Comparison of ENCODE assay signal across 8 cellular contexts in the genomic region with DNA sequence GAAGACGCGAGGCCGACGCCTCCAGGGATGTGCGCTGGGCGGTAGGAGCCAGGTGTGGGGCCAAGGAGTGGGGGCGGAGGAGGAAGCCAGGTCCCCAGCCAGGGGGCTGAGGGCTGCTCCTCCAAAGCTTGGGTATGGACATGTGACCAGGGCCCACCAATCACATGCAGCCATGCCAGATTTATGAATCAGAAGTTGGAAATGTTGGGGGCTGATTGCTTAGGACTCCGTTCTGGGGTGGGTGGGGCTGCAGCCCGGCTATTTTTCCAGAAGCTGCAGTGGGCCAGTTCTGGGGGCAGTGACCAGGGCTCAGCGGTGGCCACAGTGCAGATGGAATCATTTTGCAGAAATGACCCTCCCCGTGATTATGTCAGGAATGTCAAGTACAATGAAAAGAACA.
DNase-seq lines count a peak whose midpoint lies in the region; ATAC-seq, FAIRE-seq and TF ChIP-seq lines count a peak whose summit lies in the region.

No MANE protein-coding gene starts in this region.

- peak overlapping the region; percentile 80 for H3K27ac ChIP-seq in astrocyte (ENCODE audit: low read depth, low read length)
- peak overlapping the region; percentile 44 to 52 for H3K27ac ChIP-seq in liver (ENCODE audit: low read depth in 1 of 2, low read length in 2 of 2)
- H3K27ac ChIP-seq in CD4-positive, alpha-beta memory T cell (ENCODE audit: low read depth, low read length): no peak overlapping the region

- peak overlapping the region; percentile 63 for H3K4me2 ChIP-seq in astrocyte (ENCODE audit: low read length)

- TF ChIP-seq RAD21 in liver (IDR thresholded peaks at IDR 0.05): no peak

- peak overlapping the region; percentile 53 for H2AFZ ChIP-seq in astrocyte (ENCODE audit: low read depth, low read length)

- H3K4me1 ChIP-seq in astrocyte (ENCODE audit: insufficient read depth, low read length) (peaks cover 36% of the 10 kb centered on the region), liver (ENCODE audit: control insufficient read depth in 4 of 4, insufficient read depth in 4 of 4, low read length in 3 of 4) (peaks cover 4 to 14% (median 9%) of the 10 kb centered on the region in 4 donors)
- peaks cover 6% of the 10 kb centered on the region for H3K4me1 ChIP-seq in CD4-positive, alpha-beta memory T cell (ENCODE audit: insufficient read depth, low read length)

- no peak for ATAC-seq in natural killer cell treated with Interleukin-12 subunit alpha and Interleukin-12 subunit beta and Interleukin-15 and Interleukin-18, amount 100 ng/mL, for 72 hours
- no peak for ATAC-seq in natural killer cell
- ATAC-seq in GM18498 (IDR thresholded peaks at IDR 0.05; ENCODE audit: unreplicated experiment): no peak

- H3K27me3 ChIP-seq in astrocyte (ENCODE audit: insufficient read depth, low read length) (no peaks in the 10 kb centered on the region), liver (ENCODE audit: control insufficient read depth in 4 of 4, insufficient read depth in 4 of 4, low read length in 3 of 4) (no peaks in the 10 kb centered on the region)
- no peaks in the 10 kb centered on the region for H3K27me3 ChIP-seq in CD4-positive, alpha-beta memory T cell (ENCODE audit: insufficient read depth, low read length)

- intact Hi-C loops in natural killer cell (cut with micrococcal nuclease): no loop called here
- intact Hi-C loops in CD4-positive, alpha-beta memory T cell (cut with micrococcal nuclease): no loop called here

- FAIRE-seq in astrocyte (lab: Jason Lieb, UNC): no peak

- peaks cover 27 to 32% of the 10 kb centered on the region in 2 donors for H3K27me3 Mint-ChIP-seq in natural killer cell treated with Interleukin-12 subunit alpha and Interleukin-12 subunit beta and Interleukin-15 and Interleukin-18, amount 100 ng/mL, for 72 hours
- H3K27me3 Mint-ChIP-seq in natural killer cell (ENCODE audit: low read depth in 2 of 2) (peaks cover 41 to 54% of the 10 kb centered on the region in 2 donors), astrocyte (ENCODE audit: low read depth, unreplicated experiment) (peaks cover 9% of the 10 kb centered on the region)
- peaks cover 12% of the 10 kb centered on the region for H3K27me3 Mint-ChIP-seq in activated naive CD8-positive, alpha-beta T cell treated with anti-CD3 and anti-CD28 coated beads for 36 hours
- H3K27me3 Mint-ChIP-seq in CD4-positive, alpha-beta memory T cell: peaks cover 0 to 7% of the 10 kb centered on the region in 2 donors

- H3K9me3 ChIP-seq in astrocyte (ENCODE audit: insufficient read depth, low read depth, low read length): no peaks in the 10 kb centered on the region
- H3K9me3 ChIP-seq in liver (ENCODE audit: control insufficient read depth in 4 of 4, low read length in 3 of 4): no peaks in the 10 kb centered on the region
- no peaks in the 10 kb centered on the region for H3K9me3 ChIP-seq in CD4-positive, alpha-beta memory T cell (ENCODE audit: control insufficient read depth in 1 of 2, low read length in 2 of 2)

- POLR2A ChIA-PET in CD4-positive, alpha-beta memory T cell (lab: Charles Lee; ENCODE audit: partially characterized antibody): no interaction called here

- H3K9ac ChIP-seq in astrocyte (ENCODE audit: low read length): peak overlapping the region; percentile 66
- H3K9ac ChIP-seq in liver (ENCODE audit: low read depth in 1 of 2, low read length in 2 of 2): no peak overlapping the region

- H3K4me3 Mint-ChIP-seq in natural killer cell treated with Interleukin-12 subunit alpha and Interleukin-12 subunit beta and Interleukin-15 and Interleukin-18, amount 100 ng/mL, for 72 hours: peak overlapping the region; percentile 54
- H3K4me3 Mint-ChIP-seq in natural killer cell (no peak overlapping the region), astrocyte (ENCODE audit: unreplicated experiment) (no peak overlapping the region)
- H3K4me3 Mint-ChIP-seq in activated naive CD8-positive, alpha-beta T cell treated with anti-CD3 and anti-CD28 coated beads for 36 hours: no peak overlapping the region
- peak overlapping the region in 2 of 8 donors; percentile 40 to 54 for H3K4me3 Mint-ChIP-seq in CD4-positive, alpha-beta memory T cell

- H3K4me1 Mint-ChIP-seq in natural killer cell treated with Interleukin-12 subunit alpha and Interleukin-12 subunit beta and Interleukin-15 and Interleukin-18, amount 100 ng/mL, for 72 hours (ENCODE audit: low read depth in 2 of 2): peaks cover 51 to 52% of the 10 kb centered on the region in 2 donors
- peaks cover 9 to 29% of the 10 kb centered on the region in 2 donors for H3K4me1 Mint-ChIP-seq in natural killer cell
- H3K4me1 Mint-ChIP-seq in astrocyte (ENCODE audit: low read depth, unreplicated experiment): peaks cover 24% of the 10 kb centered on the region
- no peaks in the 10 kb centered on the region for H3K4me1 Mint-ChIP-seq in activated naive CD8-positive, alpha-beta T cell treated with anti-CD3 and anti-CD28 coated beads for 36 hours
- H3K4me1 Mint-ChIP-seq in CD4-positive, alpha-beta memory T cell: peaks cover 8 to 21% (median 13%) of the 10 kb centered on the region in 4 donors

- peaks cover 6% of the 10 kb centered on the region for H3K36me3 Mint-ChIP-seq in natural killer cell treated with Interleukin-12 subunit alpha and Interleukin-12 subunit beta and Interleukin-15 and Interleukin-18, amount 100 ng/mL, for 72 hours
- H3K36me3 Mint-ChIP-seq in natural killer cell: no peaks in the 10 kb centered on the region
- H3K36me3 Mint-ChIP-seq in astrocyte (ENCODE audit: low read depth, unreplicated experiment): peaks cover 2% of the 10 kb centered on the region
- H3K36me3 Mint-ChIP-seq in activated naive CD8-positive, alpha-beta T cell treated with anti-CD3 and anti-CD28 coated beads for 36 hours: no peaks in the 10 kb centered on the region
- no peaks in the 10 kb centered on the region for H3K36me3 Mint-ChIP-seq in CD4-positive, alpha-beta memory T cell

- CTCF ChIA-PET in CD4-positive, alpha-beta memory T cell (lab: Charles Lee; ENCODE audit: partially characterized antibody): no interaction called here

- TF ChIP-seq CTCF in natural killer cell (IDR thresholded peaks at IDR 0.05): no peak
- TF ChIP-seq CTCF in astrocyte (IDR thresholded peaks at IDR 0.05; ENCODE audit: insufficient read depth, low read depth, low read length): no peak
- no peak for TF ChIP-seq CTCF in liver (IDR thresholded peaks at IDR 0.05; ENCODE audit: low read depth, low read length, missing input control)

- no peaks in the 10 kb centered on the region for H3K36me3 ChIP-seq in astrocyte (ENCODE audit: insufficient read depth, low read length)
- no peaks in the 10 kb centered on the region for H3K36me3 ChIP-seq in liver (ENCODE audit: control insufficient read depth in 4 of 4, insufficient read depth in 3 of 4, low read depth in 1 of 4, low read length in 3 of 4)
- no peaks in the 10 kb centered on the region for H3K36me3 ChIP-seq in CD4-positive, alpha-beta memory T cell (ENCODE audit: insufficient read depth, low read length)

- no peak for DNase-seq in natural killer cell treated with Interleukin-12 subunit alpha and Interleukin-12 subunit beta and Interleukin-15 and Interleukin-18, amount 100 ng/mL, for 72 hours (ENCODE audit: low spot score)
- DNase-seq in natural killer cell (no peak), astrocyte (ENCODE audit: low read depth) (peak; percentile 87), foreskin melanocyte (no peak)
- DNase-seq in activated naive CD8-positive, alpha-beta T cell treated with anti-CD3 and anti-CD28 coated beads for 36 hours: no peak
- no peak for DNase-seq in CD4-positive, alpha-beta memory T cell

- no peaks in the 10 kb centered on the region for H3K9me3 Mint-ChIP-seq in natural killer cell treated with Interleukin-12 subunit alpha and Interleukin-12 subunit beta and Interleukin-15 and Interleukin-18, amount 100 ng/mL, for 72 hours
- H3K9me3 Mint-ChIP-seq in natural killer cell (no peaks in the 10 kb centered on the region), astrocyte (ENCODE audit: unreplicated experiment) (no peaks in the 10 kb centered on the region)
- no peaks in the 10 kb centered on the region for H3K9me3 Mint-ChIP-seq in activated naive CD8-positive, alpha-beta T cell treated with anti-CD3 and anti-CD28 coated beads for 36 hours
- no peaks in the 10 kb centered on the region for H3K9me3 Mint-ChIP-seq in CD4-positive, alpha-beta memory T cell

- H4K20me1 ChIP-seq in astrocyte (ENCODE audit: insufficient read depth, low read length): no peaks in the 10 kb centered on the region

- peak overlapping the region; percentile 62 to 83 for H3K27ac Mint-ChIP-seq in natural killer cell treated with Interleukin-12 subunit alpha and Interleukin-12 subunit beta and Interleukin-15 and Interleukin-18, amount 100 ng/mL, for 72 hours
- H3K27ac Mint-ChIP-seq in natural killer cell (no peak overlapping the region), astrocyte (ENCODE audit: unreplicated experiment) (peak overlapping the region; percentile 62)
- no peak overlapping the region for H3K27ac Mint-ChIP-seq in activated naive CD8-positive, alpha-beta T cell treated with anti-CD3 and anti-CD28 coated beads for 36 hours
- no peak overlapping the region for H3K27ac Mint-ChIP-seq in CD4-positive, alpha-beta memory T cell

- H3K79me2 ChIP-seq in astrocyte (ENCODE audit: insufficient read depth, low read length): no peaks in the 10 kb centered on the region

- 88% methylated on average over 11 of the region's 11 CpGs for WGBS in liver

- H3K4me3 ChIP-seq in astrocyte (ENCODE audit: insufficient read depth, low read depth, low read length): no peak overlapping the region
- no peak overlapping the region for H3K4me3 ChIP-seq in liver (ENCODE audit: low read depth in 1 of 3, low read length in 3 of 3)
- no peak overlapping the region for H3K4me3 ChIP-seq in CD4-positive, alpha-beta memory T cell (ENCODE audit: low read length in 2 of 2)

TF ChIP-seq in liver, 16 proteins besides CTCF, POLR2A, EP300 and RAD21:
- TF ChIP-seq NR2F2 (IDR thresholded peaks at IDR 0.05) (no peak), EGR1 (IDR thresholded peaks at IDR 0.05; ENCODE audit: low read depth in 2 of 2) (no peak), JUND (IDR thresholded peaks at IDR 0.05) (no peak)

Comparison
In these comparisons a context has a peak if more than half of its experiments do, and no peak if none do; other contexts are left out.
1. H3K27ac Mint-ChIP-seq: peak in natural killer cell treated with Interleukin-12 subunit alpha and Interleukin-12 subunit beta and Interleukin-15 and Interleukin-18, amount 100 ng/mL, for 72 hours (2 of 2) and astrocyte (single experiment); none in natural killer cell (0 of 2), activated naive CD8-positive, alpha-beta T cell treated with anti-CD3 and anti-CD28 coated beads for 36 hours (single experiment) and CD4-positive, alpha-beta memory T cell (0 of 7).